22 cellular contexts compared by ENCODE assay signal in genomic region chr4:1609901-1610790, GRCh38.
DNase-seq lines count a peak whose midpoint lies in the region; ATAC-seq, FAIRE-seq and TF ChIP-seq lines count a peak whose summit lies in the region.
"Had no signal": no experiment of that assay in that cellular context is flagged by ENCODE, and none has a peak within 500 bp of the region (broad histone marks: within the 10 kb centered on the region; RNA-seq: fewer than 3 reads in every experiment).

No MANE protein-coding gene starts in this region.

- DNase-seq in Right ventricle myocardium inferior (ENCODE audit: missing footprints) (peak; percentile 52), cardiac septum (ENCODE audit: low spot score) (no peak), WERI-Rb-1 (no peak), kidney (peak; percentile 64), upper lobe of right lung (peak; percentile 61), AG08396 (ENCODE audit: low spot score) (no peak), endothelial cell (ENCODE audit: low spot score) (no peak), NCI-H82 treated with DMSO at 0.1 percent for 48 hours (lab: John Stamatoyannopoulos, UW; ENCODE audit: unreplicated experiment) (no peak)
- DNase-seq: COR-L47, DMS79, H9, HFFc6, Karpas-422, MV-4-11, NCI-H1694, NCI-H2081, NCI-H2171, NCI-H345, NCI-H524, OCI-M1, SHP77 had no signal

- H3K9me3 ChIP-seq in WERI-Rb-1 (ENCODE audit: severe bottlenecking) (no peaks in the 10 kb centered on the region), kidney (ENCODE audit: control insufficient read depth in 1 of 2, low read length in 2 of 2) (no peaks in the 10 kb centered on the region), upper lobe of right lung (no peaks in the 10 kb centered on the region)

- H3K27ac Mint-ChIP-seq in endothelial cell (ENCODE audit: unreplicated experiment) = no peak overlapping the region
- H3K27ac Mint-ChIP-seq: H9, HFFc6 had no signal

- H3K9ac ChIP-seq in kidney (ENCODE audit: low read length in 2 of 2) = no peak overlapping the region

- ATAC-seq in Right ventricle myocardium inferior (no peak), upper lobe of right lung (no peak)

- H3K27ac ChIP-seq in WERI-Rb-1 (peak overlapping the region; percentile 40), kidney (ENCODE audit: low read depth in 2 of 2, low read length in 2 of 2) (no peak overlapping the region), upper lobe of right lung (no peak overlapping the region)

- H3K36me3 ChIP-seq in WERI-Rb-1 (no peaks in the 10 kb centered on the region), kidney (ENCODE audit: control insufficient read depth in 1 of 2, insufficient read depth in 2 of 2, low read length in 2 of 2) (no peaks in the 10 kb centered on the region), upper lobe of right lung (no peaks in the 10 kb centered on the region)

- H3K27me3 ChIP-seq in WERI-Rb-1 (ENCODE audit: insufficient read depth, low read depth, severe bottlenecking) (no peaks in the 10 kb centered on the region), upper lobe of right lung (peaks cover 6% of the 10 kb centered on the region)

- H3K4me1 Mint-ChIP-seq in endothelial cell (ENCODE audit: unreplicated experiment) = no peaks in the 10 kb centered on the region

- intact Hi-C loops in Right ventricle myocardium inferior (cut with DNase I) (no loop called here), cardiac septum (cut with DNase I) (no loop called here), kidney (cut with DNase I) (no loop called here), upper lobe of right lung (cut with DNase I) (no loop called here)

- no peak for FAIRE-seq in kidney (lab: Jason Lieb, UNC)
- FAIRE-seq: RCC 7860 had no signal

- peaks cover 14% of the 10 kb centered on the region for H3K27me3 Mint-ChIP-seq in endothelial cell (ENCODE audit: unreplicated experiment)

- TF ChIP-seq CTCF in WERI-Rb-1 (IDR thresholded peaks at IDR 0.05; ENCODE audit: low read depth, low read length) (no peak), kidney (IDR thresholded peaks at IDR 0.05; ENCODE audit: borderline replicate concordance, extremely low read depth, insufficient read depth) (no peak), upper lobe of right lung (IDR thresholded peaks at IDR 0.05) (no peak), endothelial cell (IDR thresholded peaks at IDR 0.05; ENCODE audit: unreplicated experiment) (no peak)

- no peak overlapping the region for H3K4me3 Mint-ChIP-seq in endothelial cell (ENCODE audit: unreplicated experiment)
- H3K4me3 Mint-ChIP-seq: H9, HFFc6 had no signal

- H3K4me1 ChIP-seq in kidney (ENCODE audit: control insufficient read depth in 1 of 2, insufficient read depth in 1 of 2, low read depth in 1 of 2, low read length in 2 of 2) = no peaks in the 10 kb centered on the region
- H3K4me1 ChIP-seq in upper lobe of right lung = no peaks in the 10 kb centered on the region

- H3K36me3 Mint-ChIP-seq in endothelial cell (ENCODE audit: low read depth, unreplicated experiment) = no peaks in the 10 kb centered on the region

- no peak overlapping the region for H3K4me3 ChIP-seq in WERI-Rb-1 (ENCODE audit: low read depth, low read length)
- no peak overlapping the region for H3K4me3 ChIP-seq in kidney (ENCODE audit: low read length in 2 of 2)
- H3K4me3 ChIP-seq in upper lobe of right lung = no peak overlapping the region

- H3K9me3 Mint-ChIP-seq in endothelial cell (ENCODE audit: unreplicated experiment) = no peaks in the 10 kb centered on the region
- H3K9me3 Mint-ChIP-seq: H9, HFFc6 had no signal

Comparison
In these comparisons a context has a peak if more than half of its experiments do, and no peak if none do; other contexts are left out.
1. DNase-seq: peak in Right ventricle myocardium inferior (single experiment), kidney (single experiment) and upper lobe of right lung (single experiment); none in cardiac septum (single experiment), WERI-Rb-1 (single experiment), AG08396 (single experiment), endothelial cell (single experiment) and NCI-H82 treated with DMSO at 0.1 percent for 48 hours (single experiment).